In the genomic region with DNA sequence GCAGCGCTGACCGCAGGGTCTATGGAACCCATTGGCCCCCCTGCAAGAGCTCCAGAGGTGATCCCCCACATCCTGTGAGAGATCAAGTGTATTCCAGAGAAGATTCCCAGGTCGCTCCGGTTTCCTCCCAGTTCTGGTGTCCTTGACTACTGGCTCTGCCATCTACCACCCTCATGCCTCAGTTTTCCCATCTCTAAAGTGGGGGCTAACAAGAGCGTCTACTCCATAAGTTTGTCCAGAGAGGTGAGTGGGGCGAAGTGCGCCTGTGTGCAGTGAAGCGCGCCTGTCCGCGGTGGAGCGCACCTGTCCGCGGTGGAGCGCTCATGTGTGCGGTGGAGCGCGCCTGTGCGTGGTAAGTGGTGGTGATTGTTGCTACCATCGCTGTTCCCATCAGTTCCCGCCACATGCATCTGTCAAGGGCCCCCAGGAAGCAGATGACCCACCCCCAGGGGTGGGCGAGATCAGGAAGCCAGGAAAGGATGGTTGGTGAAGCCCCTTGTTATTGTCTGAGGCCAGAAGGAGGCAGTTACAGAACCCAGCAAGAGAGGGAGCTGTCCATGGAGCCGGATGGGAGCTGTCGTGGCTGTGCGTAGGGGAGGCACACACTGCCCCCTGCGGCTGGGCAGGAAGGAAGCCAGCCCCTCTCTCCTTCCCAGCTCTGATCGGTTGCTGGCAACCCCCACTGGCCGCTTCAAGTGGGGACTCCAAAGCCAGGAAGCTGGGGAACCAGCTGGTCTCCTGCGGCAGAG, we compare ENCODE assay signal across 9 cellular contexts.
DNase-seq lines count a peak whose midpoint lies in the region; ATAC-seq and TF ChIP-seq lines count a peak whose summit lies in the region.
"Had no signal": no experiment of that assay in that cellular context is flagged by ENCODE, and none has a peak within 500 bp of the region (broad histone marks: within the 10 kb centered on the region; RNA-seq: fewer than 3 reads in every experiment).

No MANE protein-coding gene starts in this region.

- 0 out of 2 replicates have a peak, but pooled peaks have one; percentile 8 for TF ChIP-seq CTCF in BJ (IDR thresholded peaks at IDR 0.05; ENCODE audit: insufficient read depth, low read depth, low read length)
- peak; percentile 23 for TF ChIP-seq CTCF in astrocyte of the cerebellum (IDR thresholded peaks at IDR 0.05; ENCODE audit: low read depth, low read length, missing control alignments)
- no peak for TF ChIP-seq CTCF in lower lobe of right lung (IDR thresholded peaks at IDR 0.05)

- CTCF ChIA-PET in BJ (lab: Yijun Ruan, JAX): interaction anchor here (1.1 kb wide), 1 partner anchor 23 kb away, joined by 3 read pairs; no protein-coding TSS in a partner anchor

- H3K9me3 ChIP-seq in lower lobe of right lung: no peaks in the 10 kb centered on the region

- ATAC-seq in lower lobe of right lung: no peak
- no peak for ATAC-seq in HG02840 (IDR thresholded peaks at IDR 0.05; ENCODE audit: low FRiP score, unreplicated experiment)

- intact Hi-C loops in lower lobe of right lung (cut with DNase I): no loop called here

- no peak overlapping the region for H3K27ac ChIP-seq in lower lobe of right lung

- DNase-seq in BJ (ENCODE audit: low read depth) (no peak), HuH-7 (ENCODE audit: low spot score) (peak; percentile 95), astrocyte of the cerebellum (ENCODE audit: low read depth) (no peak), myocyte (ENCODE audit: low read depth) (peak; percentile 10), anterior cingulate cortex (lab: John Stamatoyannopoulos, UW) (no peak), lower lobe of right lung (no peak), medulla oblongata (ENCODE audit: extremely low spot score) (no peak)
- DNase-seq: EL had no signal

- H3K27me3 ChIP-seq in BJ (ENCODE audit: control insufficient read depth, insufficient read depth, low read length): peaks cover 7% of the 10 kb centered on the region
- peaks cover 66% of the 10 kb centered on the region for H3K27me3 ChIP-seq in lower lobe of right lung (ENCODE audit: low read depth)

- POLR2A ChIA-PET in BJ (lab: Charles Lee): no interaction called here

- in situ Hi-C loops in astrocyte of the cerebellum (cut with HindIII; ENCODE audit: low sequenced_read_pairs): no loop called here

- no peaks in the 10 kb centered on the region for H3K4me1 ChIP-seq in lower lobe of right lung

- H3K4me3 ChIP-seq in BJ (ENCODE audit: low read depth, low read length) (no peak overlapping the region), astrocyte of the cerebellum (ENCODE audit: low read depth, low read length) (no peak overlapping the region), lower lobe of right lung (no peak overlapping the region)

- H3K36me3 ChIP-seq in BJ (ENCODE audit: control insufficient read depth, insufficient read depth, low read length): no peaks in the 10 kb centered on the region
- H3K36me3 ChIP-seq in lower lobe of right lung: no peaks in the 10 kb centered on the region

Comparison
In these comparisons a context has a peak if more than half of its experiments do, and no peak if none do; other contexts are left out.
1. DNase-seq: peak in HuH-7 (single experiment) and myocyte (single experiment); none in BJ (single experiment), astrocyte of the cerebellum (single experiment), anterior cingulate cortex (0 of 58), lower lobe of right lung (single experiment) and medulla oblongata (single experiment).